In the genomic region with DNA sequence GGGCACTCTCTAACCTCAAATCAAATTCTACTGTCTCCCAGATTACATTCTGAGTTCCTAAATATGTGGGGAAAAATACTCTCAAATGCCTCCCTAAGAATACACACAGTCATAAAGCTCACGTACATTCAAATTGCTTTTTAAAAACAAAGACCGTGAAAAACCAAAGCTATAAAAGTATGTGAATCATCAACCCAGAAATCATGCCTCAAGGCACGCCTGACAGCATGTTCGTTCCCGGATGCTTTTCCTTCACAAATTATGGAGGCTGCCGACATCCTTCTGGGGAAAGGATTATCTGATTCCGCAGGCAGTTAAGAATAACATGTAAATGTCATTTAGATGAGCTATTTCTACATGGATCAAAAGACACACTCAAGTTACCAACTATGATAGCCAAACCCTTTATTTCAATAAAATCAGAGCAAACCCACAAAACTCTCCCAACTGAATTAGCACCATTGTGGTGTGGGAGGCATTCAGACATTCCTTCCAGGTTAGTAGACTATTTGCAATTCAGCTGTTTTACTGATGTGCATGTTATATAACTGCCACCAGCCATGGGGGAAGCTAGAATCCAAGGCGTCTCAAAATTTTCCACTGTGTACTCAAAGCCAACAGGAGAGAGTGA, we compare ENCODE assay signal across 12 cellular contexts.
DNase-seq lines count a peak whose midpoint lies in the region; TF ChIP-seq lines count a peak whose summit lies in the region.
"Had no signal": no experiment of that assay in that cellular context is flagged by ENCODE, and none has a peak within 500 bp of the region (broad histone marks: within the 10 kb centered on the region; RNA-seq: fewer than 3 reads in every experiment).

No MANE protein-coding gene starts in this region.

- CTCF ChIA-PET in HEK293 (lab: Yijun Ruan, JAX): interaction anchor here (0.7 to 1.2 kb wide), 3 partner anchors 14 to 228 kb away, joined by 3 read pairs; no protein-coding TSS in a partner anchor

- DNase-seq in amniotic stem cell (lab: John Stamatoyannopoulos, UW): peak; percentile 81
- DNase-seq in inferior parietal cortex (ENCODE audit: extremely low spot score): peak; percentile 62
- no peak for DNase-seq in suprapubic skin (ENCODE audit: low spot score in 2 of 2)
- DNase-seq in NCI-H128 (lab: John Stamatoyannopoulos, UW; ENCODE audit: unreplicated experiment): no peak
- DNase-seq in NOMO-1 treated with dmso at 0.1 percent for 144 hours (lab: John Stamatoyannopoulos, UW; ENCODE audit: unreplicated experiment): no peak
- DNase-seq in right atrium auricular region (ENCODE audit: low spot score): no peak
- DNase-seq in middle frontal gyrus (ENCODE audit: extremely low spot score, low spot score): no peak
- DNase-seq: activated effector memory CD4-positive, alpha-beta T cell treated with anti-CD3 and anti-CD28 coated beads, Interleukin-2, amount 50 U/mL, for 16 hours; DMS79 treated with DMSO at 0.1 percent for 48 hours; stimulated activated CD4-positive, alpha-beta T cell treated with anti-CD3 and anti-CD28 coated beads, Interleukin-2, amount 100 ng/mL, for 48 hours had no signal

- no peaks in the 10 kb centered on the region for H3K27me3 ChIP-seq in suprapubic skin
- H3K27me3 ChIP-seq in right atrium auricular region: no peaks in the 10 kb centered on the region
- H3K27me3 ChIP-seq: tibial nerve had no signal

- H3K27ac ChIP-seq in HEK293 (ENCODE audit: extremely low read depth, low read depth, low read length) (peak overlapping the region; percentile 82), suprapubic skin (peak overlapping the region; percentile 73), right atrium auricular region (no peak overlapping the region)

- WGBS in suprapubic skin: 52% methylated on average over 8 of the region's 8 CpGs

- no peaks in the 10 kb centered on the region for H3K9me3 ChIP-seq in HEK293 (ENCODE audit: control insufficient read depth, insufficient read depth, low read depth, low read length)
- no peaks in the 10 kb centered on the region for H3K9me3 ChIP-seq in suprapubic skin
- H3K9me3 ChIP-seq in right atrium auricular region: no peaks in the 10 kb centered on the region
- H3K9me3 ChIP-seq: tibial nerve had no signal

- H3K4me1 ChIP-seq in HEK293 (ENCODE audit: control insufficient read depth, insufficient read depth, low read length) (peaks cover 33% of the 10 kb centered on the region), suprapubic skin (peaks cover 30% of the 10 kb centered on the region), right atrium auricular region (peaks cover 0 to 16% of the 10 kb centered on the region in 2 donors)

- no peak for TF ChIP-seq POLR2A in suprapubic skin (IDR thresholded peaks at IDR 0.05)

- H3K4me3 ChIP-seq in HEK293 (ENCODE audit: low read depth, low read length) (no peak overlapping the region), suprapubic skin (no peak overlapping the region), right atrium auricular region (no peak overlapping the region)
- H3K4me3 ChIP-seq: tibial nerve had no signal

- TF ChIP-seq CTCF in HEK293 (tag by site-specific recombination; IDR thresholded peaks at IDR 0.05) (no peak), suprapubic skin (IDR thresholded peaks at IDR 0.05) (no peak), right atrium auricular region (IDR thresholded peaks at IDR 0.05) (no peak)

- TF ChIP-seq EP300 in suprapubic skin (IDR thresholded peaks at IDR 0.05): no peak

- H3K36me3 ChIP-seq in HEK293 (ENCODE audit: control insufficient read depth in 2 of 2, insufficient read depth in 1 of 2, low read length in 2 of 2): no peaks in the 10 kb centered on the region
- no peaks in the 10 kb centered on the region for H3K36me3 ChIP-seq in suprapubic skin
- H3K36me3 ChIP-seq in right atrium auricular region: no peaks in the 10 kb centered on the region
- H3K36me3 ChIP-seq: tibial nerve had no signal

- POLR2A ChIA-PET in HEK293 (lab: Yijun Ruan, JAX): interaction anchor here (0.6 to 2.0 kb wide), 3 partner anchors 14 to 399 kb away, joined by 3 to 12 read pairs (median 4); a partner anchor contains a TSS

TF ChIP-seq in HEK293, 187 proteins besides CTCF, POLR2A, EP300 and RAD21 (continues in another document):
- TF ChIP-seq, protein P1, sequence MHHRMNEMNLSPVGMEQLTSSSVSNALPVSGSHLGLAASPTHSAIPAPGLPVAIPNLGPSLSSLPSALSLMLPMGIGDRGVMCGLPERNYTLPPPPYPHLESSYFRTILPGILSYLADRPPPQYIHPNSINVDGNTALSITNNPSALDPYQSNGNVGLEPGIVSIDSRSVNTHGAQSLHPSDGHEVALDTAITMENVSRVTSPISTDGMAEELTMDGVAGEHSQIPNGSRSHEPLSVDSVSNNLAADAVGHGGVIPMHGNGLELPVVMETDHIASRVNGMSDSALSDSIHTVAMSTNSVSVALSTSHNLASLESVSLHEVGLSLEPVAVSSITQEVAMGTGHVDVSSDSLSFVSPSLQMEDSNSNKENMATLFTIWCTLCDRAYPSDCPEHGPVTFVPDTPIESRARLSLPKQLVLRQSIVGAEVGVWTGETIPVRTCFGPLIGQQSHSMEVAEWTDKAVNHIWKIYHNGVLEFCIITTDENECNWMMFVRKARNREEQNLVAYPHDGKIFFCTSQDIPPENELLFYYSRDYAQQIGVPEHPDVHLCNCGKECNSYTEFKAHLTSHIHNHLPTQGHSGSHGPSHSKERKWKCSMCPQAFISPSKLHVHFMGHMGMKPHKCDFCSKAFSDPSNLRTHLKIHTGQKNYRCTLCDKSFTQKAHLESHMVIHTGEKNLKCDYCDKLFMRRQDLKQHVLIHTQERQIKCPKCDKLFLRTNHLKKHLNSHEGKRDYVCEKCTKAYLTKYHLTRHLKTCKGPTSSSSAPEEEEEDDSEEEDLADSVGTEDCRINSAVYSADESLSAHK (tag by site-specific recombination; IDR thresholded peaks at IDR 0.05): peak; percentile 83
- TF ChIP-seq OVOL3 (tag by site-specific recombination; IDR thresholded peaks at IDR 0.05) (no peak), GLIS2 (tag by site-specific recombination; IDR thresholded peaks at IDR 0.05) (no peak), ZNF202 (tag by site-specific recombination; IDR thresholded peaks at IDR 0.05; ENCODE audit: borderline replicate concordance) (no peak), ZNF624 (tag by site-specific recombination; IDR thresholded peaks at IDR 0.05) (no peak), ZNF658 (tag by site-specific recombination; IDR thresholded peaks at IDR 0.05) (no peak), ZNF473 (tag by site-specific recombination; IDR thresholded peaks at IDR 0.05) (no peak)
- TF ChIP-seq, protein P2, sequence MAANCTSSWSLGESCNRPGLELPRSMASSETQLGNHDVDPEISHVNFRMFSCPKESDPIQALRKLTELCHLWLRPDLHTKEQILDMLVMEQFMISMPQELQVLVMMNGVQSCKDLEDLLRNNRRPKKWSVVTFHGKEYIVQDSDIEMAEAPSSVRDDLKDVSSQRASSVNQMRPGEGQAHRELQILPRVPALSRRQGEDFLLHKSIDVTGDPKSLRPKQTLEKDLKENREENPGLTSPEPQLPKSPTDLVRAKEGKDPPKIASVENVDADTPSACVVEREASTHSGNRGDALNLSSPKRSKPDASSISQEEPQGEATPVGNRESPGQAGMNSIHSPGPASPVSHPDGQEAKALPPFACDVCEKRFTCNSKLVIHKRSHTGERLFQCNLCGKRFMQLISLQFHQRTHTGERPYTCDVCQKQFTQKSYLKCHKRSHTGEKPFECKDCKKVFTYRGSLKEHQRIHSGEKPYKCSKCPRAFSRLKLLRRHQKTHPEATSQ (tag by site-specific recombination; IDR thresholded peaks at IDR 0.05): no peak
- TF ChIP-seq, protein P3, sequence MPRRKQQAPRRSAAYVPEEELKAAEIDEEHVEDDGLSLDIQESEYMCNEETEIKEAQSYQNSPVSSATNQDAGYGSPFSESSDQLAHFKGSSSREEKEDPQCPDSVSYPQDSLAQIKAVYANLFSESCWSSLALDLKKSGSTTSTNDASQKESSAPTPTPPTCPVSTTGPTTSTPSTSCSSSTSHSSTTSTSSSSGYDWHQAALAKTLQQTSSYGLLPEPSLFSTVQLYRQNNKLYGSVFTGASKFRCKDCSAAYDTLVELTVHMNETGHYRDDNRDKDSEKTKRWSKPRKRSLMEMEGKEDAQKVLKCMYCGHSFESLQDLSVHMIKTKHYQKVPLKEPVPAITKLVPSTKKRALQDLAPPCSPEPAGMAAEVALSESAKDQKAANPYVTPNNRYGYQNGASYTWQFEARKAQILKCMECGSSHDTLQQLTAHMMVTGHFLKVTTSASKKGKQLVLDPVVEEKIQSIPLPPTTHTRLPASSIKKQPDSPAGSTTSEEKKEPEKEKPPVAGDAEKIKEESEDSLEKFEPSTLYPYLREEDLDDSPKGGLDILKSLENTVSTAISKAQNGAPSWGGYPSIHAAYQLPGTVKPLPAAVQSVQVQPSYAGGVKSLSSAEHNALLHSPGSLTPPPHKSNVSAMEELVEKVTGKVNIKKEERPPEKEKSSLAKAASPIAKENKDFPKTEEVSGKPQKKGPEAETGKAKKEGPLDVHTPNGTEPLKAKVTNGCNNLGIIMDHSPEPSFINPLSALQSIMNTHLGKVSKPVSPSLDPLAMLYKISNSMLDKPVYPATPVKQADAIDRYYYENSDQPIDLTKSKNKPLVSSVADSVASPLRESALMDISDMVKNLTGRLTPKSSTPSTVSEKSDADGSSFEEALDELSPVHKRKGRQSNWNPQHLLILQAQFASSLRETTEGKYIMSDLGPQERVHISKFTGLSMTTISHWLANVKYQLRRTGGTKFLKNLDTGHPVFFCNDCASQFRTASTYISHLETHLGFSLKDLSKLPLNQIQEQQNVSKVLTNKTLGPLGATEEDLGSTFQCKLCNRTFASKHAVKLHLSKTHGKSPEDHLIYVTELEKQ (tag by site-specific recombination; IDR thresholded peaks at IDR 0.05; ENCODE audit: borderline replicate concordance): no peak
- TF ChIP-seq, protein P4, sequence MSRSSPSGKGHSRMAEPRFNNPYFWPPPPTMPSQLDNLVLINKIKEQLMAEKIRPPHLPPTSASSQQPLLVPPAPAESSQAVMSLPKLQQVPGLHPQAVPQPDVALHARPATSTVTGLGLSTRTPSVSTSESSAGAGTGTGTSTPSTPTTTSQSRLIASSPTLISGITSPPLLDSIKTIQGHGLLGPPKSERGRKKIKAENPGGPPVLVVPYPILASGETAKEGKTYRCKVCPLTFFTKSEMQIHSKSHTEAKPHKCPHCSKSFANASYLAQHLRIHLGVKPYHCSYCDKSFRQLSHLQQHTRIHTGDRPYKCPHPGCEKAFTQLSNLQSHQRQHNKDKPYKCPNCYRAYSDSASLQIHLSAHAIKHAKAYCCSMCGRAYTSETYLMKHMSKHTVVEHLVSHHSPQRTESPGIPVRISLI (tag by site-specific recombination; IDR thresholded peaks at IDR 0.05): 0 out of 2 replicates have a peak, but pooled peaks have one; percentile 36

Comparison
In these comparisons a context has a peak if more than half of its experiments do, and no peak if none do; other contexts are left out.
1. H3K27ac ChIP-seq: peak in HEK293 (single experiment) and suprapubic skin (single experiment); none in right atrium auricular region (0 of 2).
2. DNase-seq: peak in amniotic stem cell (single experiment) and inferior parietal cortex (single experiment); none in suprapubic skin (0 of 2), NCI-H128 (single experiment), NOMO-1 treated with dmso at 0.1 percent for 144 hours (single experiment), right atrium auricular region (single experiment) and middle frontal gyrus (single experiment).